9 cellular contexts compared by ENCODE assay signal in genomic region chr11:75474878-75475766, GRCh38. TPM values are rescaled to one million over a fixed set of nuclear protein-coding genes. Genes with fewer than 3 reads are reported as not detected.
DNase-seq lines count a peak whose midpoint lies in the region; ATAC-seq, FAIRE-seq and TF ChIP-seq lines count a peak whose summit lies in the region.
"Had no signal": no experiment of that assay in that cellular context is flagged by ENCODE, and none has a peak within 500 bp of the region (broad histone marks: within the 10 kb centered on the region; RNA-seq: fewer than 3 reads in every experiment).

No MANE protein-coding gene starts in this region.

- H3K9me3 ChIP-seq in NT2/D1 (ENCODE audit: insufficient read depth, low read length), result no peaks in the 10 kb centered on the region

- TF ChIP-seq POLR2A in GM12891 (IDR thresholded peaks at IDR 0.05; ENCODE audit: low read depth, low read length), result no peak

- H3K4me3 Mint-ChIP-seq in activated T-cell treated with anti-CD3 and anti-CD28 coated beads, Interleukin-2, amount 50 U/mL, for 72 hours, result peak overlapping the region; percentile 48 to 69

- H3K4me3 ChIP-seq in NT2/D1 (ENCODE audit: insufficient read length, low read depth), result no peak overlapping the region

- H3K36me3 ChIP-seq in NT2/D1 (ENCODE audit: insufficient read depth, insufficient read length, low read length), result peaks cover 50% of the 10 kb centered on the region

- no peaks in the 10 kb centered on the region for H3K27me3 Mint-ChIP-seq in activated T-cell treated with anti-CD3 and anti-CD28 coated beads, Interleukin-2, amount 50 U/mL, for 72 hours (ENCODE audit: low read depth)

- H3K4me1 Mint-ChIP-seq in activated T-cell treated with anti-CD3 and anti-CD28 coated beads, Interleukin-2, amount 50 U/mL, for 72 hours (ENCODE audit: low read depth), result peaks cover 13% of the 10 kb centered on the region

- no peaks in the 10 kb centered on the region for H3K9me3 Mint-ChIP-seq in activated T-cell treated with anti-CD3 and anti-CD28 coated beads, Interleukin-2, amount 50 U/mL, for 72 hours

- peak overlapping the region; percentile 56 for H3K27ac Mint-ChIP-seq in activated T-cell treated with anti-CD3 and anti-CD28 coated beads, Interleukin-2, amount 50 U/mL, for 72 hours

- H3K9ac ChIP-seq in NT2/D1 (ENCODE audit: insufficient read length, low read depth), result peak overlapping the region; percentile 61
- H3K9ac ChIP-seq: parathyroid adenoma had no signal

- H3K36me3 Mint-ChIP-seq in activated T-cell treated with anti-CD3 and anti-CD28 coated beads, Interleukin-2, amount 50 U/mL, for 72 hours (ENCODE audit: insufficient read depth in 2 of 2), result no peaks in the 10 kb centered on the region

- FAIRE-seq in GM12891 (lab: Jason Lieb, UNC), result peak; percentile 9

- ATAC-seq in activated T-cell treated with anti-CD3 and anti-CD28 coated beads, Interleukin-2, amount 50 U/mL, for 72 hours (replicated peaks in 1 of 2), result peak; percentile 77
- ATAC-seq in left ventricle myocardium superior (peak; percentile 31), GM18870 (IDR thresholded peaks at IDR 0.05; ENCODE audit: unreplicated experiment) (no peak), GM21423 (IDR thresholded peaks at IDR 0.05; ENCODE audit: unreplicated experiment) (no peak)

- DNase-seq in GM12891 (ENCODE audit: insufficient read length, low spot score) (peak; percentile 67), NT2/D1 (ENCODE audit: low read depth, low spot score) (peak; percentile 56), left ventricle myocardium superior (peak; percentile 74)
- DNase-seq in activated T-cell treated with anti-CD3 and anti-CD28 coated beads, Interleukin-2, amount 50 U/mL, for 72 hours, result peak; percentile 67 to 72
- peak; percentile 16 to 64 for DNase-seq in stimulated activated CD4-positive, alpha-beta T cell treated with anti-CD3 and anti-CD28 coated beads, Interleukin-15, amount 100 ng/mL, for 48 hours (ENCODE audit: low read depth in 2 of 2)
- no peak for DNase-seq in NK-92 treated with Interleukin-12 subunit alpha and Interleukin-12 subunit beta, amount 100 ng/mL, for 24 hours (lab: John Stamatoyannopoulos, UW)

- peaks cover 24% of the 10 kb centered on the region for H3K4me1 ChIP-seq in NT2/D1 (ENCODE audit: insufficient read depth, insufficient read length)
- H3K4me1 ChIP-seq: parathyroid adenoma had no signal

- intact Hi-C loops in left ventricle myocardium superior (cut with micrococcal nuclease), result no loop called here

- H3K27me3 ChIP-seq in NT2/D1 (ENCODE audit: insufficient read depth, insufficient read length), result no peaks in the 10 kb centered on the region

TF ChIP-seq in GM12891, 5 proteins besides CTCF, POLR2A, EP300 and RAD21:
- TF ChIP-seq TAF1 (IDR thresholded peaks at IDR 0.05; ENCODE audit: low read depth, low read length) (no peak), POU2F2 (IDR thresholded peaks at IDR 0.05; ENCODE audit: low read depth, low read length) (no peak), SPI1 (IDR thresholded peaks at IDR 0.05; ENCODE audit: low read depth, low read length) (no peak), POLR2AphosphoS5 (IDR thresholded peaks at IDR 0.05; ENCODE audit: low read depth, low read length) (no peak)

RNA-seq across cellular contexts. Expression of gene KLHL35, which starts 42.1 kb away (rescaled TPM):
- 0.35 TPM for polyA plus RNA-seq in GM12891 (2012; ENCODE audit: low read depth, missing spikeins)
- total RNA-seq in activated T-cell treated with anti-CD3 and anti-CD28 coated beads, Interleukin-2, amount 50 U/mL, for 72 hours, result 1 to 10 TPM in 1 of 2 donors, under 1 TPM in 1; 0.93 to 1.2 TPM
- 0.89 TPM for total RNA-seq in left ventricle myocardium superior

RNA-seq across cellular contexts. Expression of gene GDPD5, which starts 50.6 kb away (rescaled TPM):
- 3.4 TPM for polyA plus RNA-seq in GM12891 (2012; ENCODE audit: low read depth, missing spikeins)
- 10 to 100 TPM; 16.9 to 29.5 TPM for total RNA-seq in activated T-cell treated with anti-CD3 and anti-CD28 coated beads, Interleukin-2, amount 50 U/mL, for 72 hours
- total RNA-seq in left ventricle myocardium superior, result 8.4 TPM

Comparison
In these comparisons a context has a peak if more than half of its experiments do, and no peak if none do; other contexts are left out.
1. ATAC-seq: peak in activated T-cell treated with anti-CD3 and anti-CD28 coated beads, Interleukin-2, amount 50 U/mL, for 72 hours (2 of 2) and left ventricle myocardium superior (single experiment); none in GM18870 (single experiment) and GM21423 (single experiment).